Comparison of ENCODE assay signal across 24 cellular contexts in the genomic region with DNA sequence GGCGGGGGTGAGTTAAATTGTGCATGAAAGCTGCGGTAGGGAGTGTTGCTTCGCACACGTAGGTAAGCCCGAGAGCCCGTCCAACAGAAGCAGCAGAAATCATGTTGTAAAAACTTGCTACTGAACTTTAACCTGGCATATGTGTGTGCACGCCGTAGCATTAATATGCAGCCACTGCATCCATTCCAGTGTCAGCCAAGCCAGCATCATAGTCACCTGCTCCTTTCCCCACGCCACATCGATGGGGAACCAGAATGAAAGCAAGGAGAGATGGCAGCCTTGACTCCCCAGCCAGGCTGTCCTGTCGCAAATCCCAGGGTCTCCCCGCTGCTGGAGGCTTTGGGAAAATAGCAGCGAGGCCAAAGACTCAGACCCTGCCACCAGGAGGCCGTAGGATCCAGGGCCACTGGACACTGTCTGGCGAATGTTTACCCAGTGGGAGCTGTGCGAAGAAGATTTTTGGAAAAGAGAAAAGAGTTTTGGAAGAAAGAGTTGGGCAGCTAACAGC. TPM values are rescaled to one million over a fixed set of nuclear protein-coding genes. Genes with fewer than 3 reads are reported as not detected.
DNase-seq lines count a peak whose midpoint lies in the region; ATAC-seq and TF ChIP-seq lines count a peak whose summit lies in the region.
"Had no signal": no experiment of that assay in that cellular context is flagged by ENCODE, and none has a peak within 500 bp of the region (broad histone marks: within the 10 kb centered on the region; RNA-seq: fewer than 3 reads in every experiment).

No MANE protein-coding gene starts in this region.

- no peak overlapping the region for H4K91ac ChIP-seq in H9 (ENCODE audit: insufficient read length, low read depth, low read length)

- H4K5ac ChIP-seq in H9 (ENCODE audit: insufficient read length, low read depth, low read length), result no peak overlapping the region

- peaks cover 9 to 12% of the 10 kb centered on the region in 2 experiments; a peak in 3 of 4 replicates for H3K4me1 Mint-ChIP-seq in H9

- no peak overlapping the region for H3K4ac ChIP-seq in H9 (ENCODE audit: low read depth, low read length)

- TF ChIP-seq CTCF in H9 (conservative IDR thresholded peaks at IDR 0.05), result no peak
- TF ChIP-seq CTCF in Peyer's patch (IDR thresholded peaks at IDR 0.05), result no peak
- TF ChIP-seq CTCF in tibial artery (IDR thresholded peaks at IDR 0.05), result no peak

- no peak overlapping the region for H4K8ac ChIP-seq in H9 (replicated peaks; ENCODE audit: insufficient read length, low read depth, low read length)

- H4K20me1 ChIP-seq in H9 (ENCODE audit: control insufficient read depth, insufficient read depth, insufficient read length), result no peaks in the 10 kb centered on the region

- H3K4me2 ChIP-seq in H9 (ENCODE audit: insufficient read depth, insufficient read length, low read length), result no peak overlapping the region

- H3K27me3 Mint-ChIP-seq in H9 (ENCODE audit: low read depth), result peaks cover 28% of the 10 kb centered on the region

- intact Hi-C loops in tibial artery (cut with DNase I; ENCODE audit: low total_unique reads), result no loop called here

- H2BK20ac ChIP-seq in H9 (ENCODE audit: low read depth, low read length, poor library complexity, severe bottlenecking), result no peak overlapping the region

- no peaks in the 10 kb centered on the region for H3K79me1 ChIP-seq in H9 (ENCODE audit: insufficient read depth, low read depth, low read length, poor library complexity, severe bottlenecking)

- no CpG with 5 or more reads among the region's 16 CpGs for WGBS in H9 (ENCODE audit: extremely low coverage, insufficient read length, low lambda C conversion rate)

- H2AFZ ChIP-seq in H9 (ENCODE audit: low read length), result no peak overlapping the region
- H2AFZ ChIP-seq: GM23248 had no signal

- H3K4me1 ChIP-seq in H9 (ENCODE audit: insufficient read depth, low read length) (no peaks in the 10 kb centered on the region), Peyer's patch (no peaks in the 10 kb centered on the region), tibial artery (peaks cover 0 to 14% (median 2%) of the 10 kb centered on the region in 4 donors)

- H3K4me3 Mint-ChIP-seq in H9, result no peak overlapping the region
- H3K4me3 Mint-ChIP-seq: CD4-positive, alpha-beta memory T cell; HFFc6 had no signal

- no peak overlapping the region for H2BK120ac ChIP-seq in H9 (ENCODE audit: low read depth, low read length, poor library complexity, severe bottlenecking)

- no peak overlapping the region for H3K23ac ChIP-seq in H9 (ENCODE audit: insufficient read length, low read depth, low read length)

- no peak overlapping the region for H3K56ac ChIP-seq in H9 (ENCODE audit: insufficient read length, low read depth, low read length)

- H3K27ac Mint-ChIP-seq in H9, result no peak overlapping the region
- H3K27ac Mint-ChIP-seq: HFFc6 had no signal

- no peak overlapping the region for H2AK5ac ChIP-seq in H9 (ENCODE audit: insufficient read length, low read length)

- no peaks in the 10 kb centered on the region for H3K9me3 ChIP-seq in H9 (ENCODE audit: control insufficient read depth, low read depth, low read length)
- H3K9me3 ChIP-seq in Peyer's patch, result no peaks in the 10 kb centered on the region
- H3K9me3 ChIP-seq in tibial artery, result no peaks in the 10 kb centered on the region

- H3K14ac ChIP-seq in H9 (ENCODE audit: insufficient read depth, low read length), result no peak overlapping the region

- H3K36me3 ChIP-seq in Peyer's patch, result peaks cover 0 to 16% (median 0%) of the 10 kb centered on the region in 3 donors
- H3K36me3 ChIP-seq in tibial artery, result peaks cover 10 to 46% (median 21%) of the 10 kb centered on the region in 3 donors
- H3K36me3 ChIP-seq: HAP-1 had no signal

- H3K36me3 Mint-ChIP-seq in H9 (ENCODE audit: insufficient read depth in 1 of 3, low read depth in 3 of 3), result no peaks in the 10 kb centered on the region

- H3K27ac ChIP-seq in H9 (ENCODE audit: insufficient read length, low read depth, low read length) (no peak overlapping the region), Peyer's patch (no peak overlapping the region), tibial artery (no peak overlapping the region)
- H3K27ac ChIP-seq: GM23248, RWPE1 had no signal

- no peak overlapping the region for H2BK15ac ChIP-seq in H9 (ENCODE audit: low read depth, low read length)

- peaks cover 0 to 4% of the 10 kb centered on the region in 2 experiments; a peak in 3 of 5 replicates for H3K9me3 Mint-ChIP-seq in H9
- H3K9me3 Mint-ChIP-seq: CD4-positive, alpha-beta memory T cell had no signal

- no peaks in the 10 kb centered on the region for H3K23me2 ChIP-seq in H9 (ENCODE audit: insufficient read length, low read depth, low read length, poor library complexity, severe bottlenecking)

- H3K4me3 ChIP-seq in Peyer's patch (no peak overlapping the region), tibial artery (no peak overlapping the region)
- H3K4me3 ChIP-seq: GM23248, HAP-1, K562 had no signal

- no peak overlapping the region for H3K18ac ChIP-seq in H9 (ENCODE audit: insufficient read length, low read depth, low read length)

- no peak for TF ChIP-seq POLR2A in Peyer's patch (IDR thresholded peaks at IDR 0.05)

- H3K9ac ChIP-seq in H9 (ENCODE audit: extremely low read depth, insufficient read length, low read length), result no peak overlapping the region
- H3K9ac ChIP-seq: GM23248 had no signal

- no peak overlapping the region for H3T11ph ChIP-seq in H9 (ENCODE audit: low read length)

- no peaks in the 10 kb centered on the region for H3K79me2 ChIP-seq in H9 (ENCODE audit: insufficient read depth, low read length)

- no peak overlapping the region for H2BK5ac ChIP-seq in H9 (ENCODE audit: insufficient read length, low read length)

- DNase-seq in H9, result peak; percentile 18
- DNase-seq in Peyer's patch, result peak in 2 of 3 donors; percentile 17 to 21
- peak; percentile 71 for DNase-seq in mesenteric fat pad (ENCODE audit: low spot score)
- peak; percentile 1 to 16 for DNase-seq in tibial artery
- no peak for DNase-seq in iPS-NIHi7 (ENCODE audit: extremely low spot score)
- DNase-seq: C1 segment of cervical spinal cord; CD4-positive, alpha-beta memory T cell; COR-L47; DMS53; GM23248; HFFc6; Kasumi-1; NCI-H1105 treated with DMSO at 0.1 percent for 48 hours; NCI-H146; NCI-H1930; NCI-H446 treated with DMSO at 0.1 percent for 48 hours; NCI-H526; NCI-H82; SHP77 treated with DMSO at 0.1 percent for 48 hours had no signal

- H2BK12ac ChIP-seq in H9 (ENCODE audit: insufficient read length, low read depth, low read length), result no peak overlapping the region

- H3K27me3 ChIP-seq in H9 (ENCODE audit: insufficient read depth, low read length) (no peaks in the 10 kb centered on the region; the same call in 1 of the 2 replicates), Peyer's patch (no peaks in the 10 kb centered on the region), tibial artery (no peaks in the 10 kb centered on the region)

- no peak for ATAC-seq in GM18909 (IDR thresholded peaks at IDR 0.05; ENCODE audit: poor library complexity, unreplicated experiment)
- no peak for ATAC-seq in GM21528 (IDR thresholded peaks at IDR 0.05; ENCODE audit: low FRiP score, unreplicated experiment)
- ATAC-seq: K562 had no signal

RNA-seq across cellular contexts. Expression of a gene that starts 48.5 kb away (rescaled TPM):
- total RNA-seq in H9 (2021) (86.5 and 89.9 TPM in 2 replicates), Peyer's patch (100 to 1,000 TPM in 2 of 4 donors, 10 to 100 TPM in 2; 59.7 to 104 (median 91.1) TPM), mesenteric fat pad (56.7 TPM)
